In the genomic region with DNA sequence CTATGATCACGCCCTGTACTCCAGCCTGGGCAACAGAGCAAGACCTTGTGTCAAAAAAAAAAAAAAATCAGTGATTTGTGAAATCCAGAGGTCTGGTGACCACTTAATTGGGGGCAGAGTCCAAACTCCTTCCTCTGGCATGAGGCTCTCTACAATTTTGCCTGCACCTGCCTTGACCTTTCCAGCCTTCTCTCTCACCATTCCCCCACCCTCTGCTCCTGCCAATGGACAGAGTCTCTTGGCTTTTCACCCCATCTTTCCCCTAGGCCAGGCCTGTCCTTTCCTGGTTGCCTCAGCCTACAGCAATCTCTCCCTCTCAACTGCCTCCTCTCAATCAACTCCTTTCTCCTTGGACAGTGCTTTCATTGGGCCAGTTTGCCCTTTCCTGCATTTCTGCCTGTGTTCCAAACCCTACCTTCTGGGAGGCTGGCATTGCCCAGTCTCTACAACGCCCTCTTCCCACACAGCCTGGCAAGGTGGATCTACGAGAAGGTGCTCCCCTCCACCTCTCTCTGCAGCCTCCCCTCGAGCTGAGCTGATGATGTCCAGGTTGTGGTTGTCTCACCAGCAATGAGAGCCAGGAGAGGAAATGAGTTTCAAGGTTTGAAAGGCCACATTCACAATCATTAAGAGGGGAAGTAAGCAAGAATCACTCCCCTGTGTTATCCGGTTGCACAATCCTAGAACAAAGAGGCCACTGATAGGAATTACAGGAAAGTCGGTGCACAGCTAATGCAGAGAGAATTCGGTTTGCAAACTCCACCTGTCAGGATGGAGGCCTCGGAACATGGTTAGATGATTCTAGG, we compare ENCODE assay signal across 10 cellular contexts. TPM values are rescaled to one million over a fixed set of nuclear protein-coding genes. Genes with fewer than 3 reads are reported as not detected.
A peak's percentile ranks its signal among the peaks of the same experiment; 100 is the strongest.
DNase-seq lines count a peak whose midpoint lies in the region; ATAC-seq and TF ChIP-seq lines count a peak whose summit lies in the region.
"Had no signal": no experiment of that assay in that cellular context is flagged by ENCODE, and none has a peak within 500 bp of the region (broad histone marks: within the 10 kb centered on the region; RNA-seq: fewer than 3 reads in every experiment).

No MANE protein-coding gene starts in this region.

- POLR2A ChIA-PET in naive thymus-derived CD4-positive, alpha-beta T cell (lab: Charles Lee), result no interaction called here
- POLR2A ChIA-PET in activated CD4-positive, alpha-beta memory T cell treated with anti-CD3 and anti-CD28 coated beads, Interleukin-2, amount 10 ng/mL, durations not matched to agents 7 days and 5 days (lab: Charles Lee), result no interaction called here

- intact Hi-C loops in naive thymus-derived CD4-positive, alpha-beta T cell (cut with micrococcal nuclease), result no loop called here

- peak; percentile 18 for ATAC-seq in naive thymus-derived CD4-positive, alpha-beta T cell

- H3K9me3 ChIP-seq in naive thymus-derived CD4-positive, alpha-beta T cell (ENCODE audit: control insufficient read depth in 2 of 3, low read length in 3 of 3), result no peaks in the 10 kb centered on the region

- CTCF ChIA-PET in naive thymus-derived CD4-positive, alpha-beta T cell (lab: Charles Lee), result no interaction called here
- CTCF ChIA-PET in activated CD4-positive, alpha-beta memory T cell treated with anti-CD3 and anti-CD28 coated beads, Interleukin-2, amount 10 ng/mL, durations not matched to agents 7 days and 5 days (lab: Charles Lee), result interaction anchor here (1.4 kb wide), 1 partner anchor 15 kb away, joined by 3 read pairs; no protein-coding TSS in a partner anchor

- peak; percentile 62 for DNase-seq in H4 (ENCODE audit: low spot score)
- DNase-seq in RPMI7951 (ENCODE audit: low read depth), result peak; percentile 84
- DNase-seq in epithelial cell of proximal tubule (ENCODE audit: low read depth), result peak; percentile 79
- no peak for DNase-seq in naive thymus-derived CD4-positive, alpha-beta T cell
- no peak for DNase-seq in RKO (ENCODE audit: low spot score)
- no peak for DNase-seq in EL
- DNase-seq in medulla oblongata (ENCODE audit: extremely low spot score), result no peak
- DNase-seq in activated CD4-positive, alpha-beta memory T cell treated with anti-CD3 and anti-CD28 coated beads, Interleukin-2, amount 10 ng/mL, durations not matched to agents 7 days and 5 days, result no peak
- DNase-seq: CD8-positive, alpha-beta memory T cell; HFFc6 had no signal

- H3K4me1 Mint-ChIP-seq in naive thymus-derived CD4-positive, alpha-beta T cell, result peaks cover 0 to 5% (median 0%) of the 10 kb centered on the region in 7 donors
- H3K4me1 Mint-ChIP-seq in activated CD4-positive, alpha-beta memory T cell treated with anti-CD3 and anti-CD28 coated beads, Interleukin-2, amount 10 ng/mL, durations not matched to agents 7 days and 5 days, result no peaks in the 10 kb centered on the region
- H3K4me1 Mint-ChIP-seq: CD8-positive, alpha-beta memory T cell had no signal

- no peak overlapping the region for H3K27ac ChIP-seq in naive thymus-derived CD4-positive, alpha-beta T cell (ENCODE audit: low read depth, low read length)

- H3K4me3 Mint-ChIP-seq in naive thymus-derived CD4-positive, alpha-beta T cell, result no peak overlapping the region
- no peak overlapping the region for H3K4me3 Mint-ChIP-seq in activated CD4-positive, alpha-beta memory T cell treated with anti-CD3 and anti-CD28 coated beads, Interleukin-2, amount 10 ng/mL, durations not matched to agents 7 days and 5 days
- H3K4me3 Mint-ChIP-seq: CD8-positive, alpha-beta memory T cell; HFFc6 had no signal

- H3K27ac Mint-ChIP-seq in naive thymus-derived CD4-positive, alpha-beta T cell, result peak overlapping the region in 3 of 9 donors; percentile 19 to 66 (median 36)
- H3K27ac Mint-ChIP-seq in activated CD4-positive, alpha-beta memory T cell treated with anti-CD3 and anti-CD28 coated beads, Interleukin-2, amount 10 ng/mL, durations not matched to agents 7 days and 5 days, result no peak overlapping the region
- H3K27ac Mint-ChIP-seq: HFFc6 had no signal

- no peaks in the 10 kb centered on the region for H3K4me1 ChIP-seq in naive thymus-derived CD4-positive, alpha-beta T cell (ENCODE audit: control insufficient read depth in 2 of 2, insufficient read depth in 2 of 2, low read length in 2 of 2)

- H3K27me3 ChIP-seq in naive thymus-derived CD4-positive, alpha-beta T cell (ENCODE audit: control insufficient read depth in 2 of 2, insufficient read depth in 2 of 2, low read length in 2 of 2), result no peaks in the 10 kb centered on the region

- peaks cover 0 to 2% (median 0%) of the 10 kb centered on the region in 5 donors for H3K27me3 Mint-ChIP-seq in naive thymus-derived CD4-positive, alpha-beta T cell
- H3K27me3 Mint-ChIP-seq in activated CD4-positive, alpha-beta memory T cell treated with anti-CD3 and anti-CD28 coated beads, Interleukin-2, amount 10 ng/mL, durations not matched to agents 7 days and 5 days, result peaks cover under 1% of the 10 kb centered on the region

- peak; percentile 5 for TF ChIP-seq CTCF in epithelial cell of proximal tubule (conservative IDR thresholded peaks at IDR 0.05; ENCODE audit: low read depth, low read length)

- H3K36me3 ChIP-seq in naive thymus-derived CD4-positive, alpha-beta T cell (ENCODE audit: control insufficient read depth in 2 of 3, insufficient read depth in 3 of 3, low read length in 3 of 3), result no peaks in the 10 kb centered on the region

- no peaks in the 10 kb centered on the region for H3K36me3 Mint-ChIP-seq in naive thymus-derived CD4-positive, alpha-beta T cell
- no peaks in the 10 kb centered on the region for H3K36me3 Mint-ChIP-seq in activated CD4-positive, alpha-beta memory T cell treated with anti-CD3 and anti-CD28 coated beads, Interleukin-2, amount 10 ng/mL, durations not matched to agents 7 days and 5 days (ENCODE audit: low read depth)
- H3K36me3 Mint-ChIP-seq: CD8-positive, alpha-beta memory T cell had no signal

- no peaks in the 10 kb centered on the region for H3K9me3 Mint-ChIP-seq in naive thymus-derived CD4-positive, alpha-beta T cell
- no peaks in the 10 kb centered on the region for H3K9me3 Mint-ChIP-seq in activated CD4-positive, alpha-beta memory T cell treated with anti-CD3 and anti-CD28 coated beads, Interleukin-2, amount 10 ng/mL, durations not matched to agents 7 days and 5 days
- H3K9me3 Mint-ChIP-seq: CD8-positive, alpha-beta memory T cell; HFFc6 had no signal

- no peak overlapping the region for H3K4me3 ChIP-seq in epithelial cell of proximal tubule (ENCODE audit: low read depth, low read length)
- no peak overlapping the region for H3K4me3 ChIP-seq in naive thymus-derived CD4-positive, alpha-beta T cell (ENCODE audit: low read length)

RNA-seq across cellular contexts. Expression of a gene that starts 39.5 kb away (rescaled TPM):
- 2.8 and 4.7 TPM in 2 replicates for total RNA-seq in H4 (2014; rRNA removed; shearing (Covaris generic))
- total RNA-seq in RPMI7951 (2014; rRNA removed; shearing (Covaris generic)), result 64.1 and 93.5 TPM in 2 replicates
- total RNA-seq in epithelial cell of proximal tubule, result 11.0 and 11.5 TPM in 2 replicates
- 10 to 100 TPM in 2 of 5 experiments, 1 to 10 TPM in 3; 2.7 to 15.0 (median 8.9) TPM for total RNA-seq in naive thymus-derived CD4-positive, alpha-beta T cell
- polyA plus RNA-seq in naive thymus-derived CD4-positive, alpha-beta T cell, result 1 to 10 TPM; 1.2 to 8.3 TPM
- 1 to 10 TPM in 1 of 2 experiments, under 1 TPM in 1; 0.55 to 1.4 TPM for total RNA-seq in activated CD4-positive, alpha-beta memory T cell treated with anti-CD3 and anti-CD28 coated beads, Interleukin-2, amount 10 ng/mL, durations not matched to agents 7 days and 5 days

Comparison
In these comparisons a context has a peak if more than half of its experiments do, and no peak if none do; other contexts are left out.
1. DNase-seq: peak in H4 (single experiment), RPMI7951 (single experiment) and epithelial cell of proximal tubule (single experiment); none in naive thymus-derived CD4-positive, alpha-beta T cell (0 of 9), RKO (single experiment), EL (single experiment), medulla oblongata (single experiment) and activated CD4-positive, alpha-beta memory T cell treated with anti-CD3 and anti-CD28 coated beads, Interleukin-2, amount 10 ng/mL, durations not matched to agents 7 days and 5 days (single experiment).